Comparison of ENCODE assay signal across 10 cellular contexts in the genomic region with DNA sequence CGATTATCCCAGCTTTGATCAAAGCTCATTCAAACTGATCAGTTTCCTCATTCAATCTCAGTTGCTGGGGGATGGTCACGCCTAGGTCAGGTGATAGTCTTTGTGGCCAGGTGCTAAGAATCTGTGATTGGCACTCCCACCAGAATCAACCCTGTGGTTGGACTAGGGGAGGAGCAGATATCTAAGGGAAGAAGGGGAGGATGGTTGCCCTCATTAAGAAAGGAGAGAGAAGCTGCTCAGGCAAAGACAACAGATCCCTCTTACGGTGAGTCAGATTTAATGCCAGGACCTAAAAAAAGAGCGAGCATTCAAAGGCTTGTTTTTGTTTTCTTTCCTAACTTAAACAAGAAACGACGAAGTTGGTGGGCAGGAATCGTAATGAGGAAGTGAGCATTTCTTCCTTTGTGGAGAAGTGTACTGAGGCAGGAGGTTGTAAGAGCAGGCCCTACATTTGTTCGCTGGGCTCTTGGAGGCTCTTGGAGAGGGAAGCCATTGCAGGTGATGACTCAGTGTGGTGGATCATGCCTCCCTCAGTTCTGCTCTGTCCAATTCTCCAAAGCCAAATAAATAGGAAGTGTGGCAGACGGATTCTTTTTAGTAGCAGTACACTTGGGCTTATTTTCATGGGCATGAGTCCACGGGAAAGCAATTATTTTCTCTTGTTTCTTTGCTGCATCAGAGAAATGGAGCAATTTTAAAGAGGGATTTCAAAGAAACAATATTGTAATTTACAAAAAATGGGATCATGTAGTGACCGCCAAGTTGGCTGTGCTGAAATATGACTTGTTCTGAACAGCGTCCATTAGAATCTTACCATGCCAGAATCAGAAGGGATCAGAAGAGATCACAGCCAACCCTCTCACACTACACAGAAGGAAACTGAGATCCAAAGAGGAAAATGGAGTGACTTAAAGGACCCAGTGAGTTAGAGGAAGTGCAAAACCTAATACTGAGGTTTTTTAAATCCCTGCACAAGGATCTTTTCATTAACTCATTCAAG. TPM values are rescaled to one million over a fixed set of nuclear protein-coding genes. Genes with fewer than 3 reads are reported as not detected.
DNase-seq lines count a peak whose midpoint lies in the region; ATAC-seq and TF ChIP-seq lines count a peak whose summit lies in the region.
"Had no signal": no experiment of that assay in that cellular context is flagged by ENCODE, and none has a peak within 500 bp of the region (broad histone marks: within the 10 kb centered on the region; RNA-seq: fewer than 3 reads in every experiment).

No MANE protein-coding gene starts in this region.

- CTCF ChIA-PET in SK-N-SH (lab: Yijun Ruan, JAX), result no interaction called here

- no peaks in the 10 kb centered on the region for H3K79me2 ChIP-seq in SK-N-SH (ENCODE audit: insufficient read depth)

- H3K4me1 ChIP-seq in SK-N-SH (ENCODE audit: control insufficient read depth in 1 of 2, insufficient read depth in 2 of 2, low read depth in 1 of 2, low read length in 1 of 2), result no peaks in the 10 kb centered on the region
- H3K4me1 ChIP-seq in right cardiac atrium (ENCODE audit: control insufficient read depth, insufficient read depth, low read length), result no peaks in the 10 kb centered on the region
- peaks cover 9% of the 10 kb centered on the region for H3K4me1 ChIP-seq in testis

- no peak overlapping the region for H3K9ac ChIP-seq in SK-N-SH

- no peaks in the 10 kb centered on the region for H3K27me3 ChIP-seq in SK-N-SH (ENCODE audit: insufficient read depth)
- no peaks in the 10 kb centered on the region for H3K27me3 ChIP-seq in right cardiac atrium (ENCODE audit: control insufficient read depth, insufficient read depth)
- no peaks in the 10 kb centered on the region for H3K27me3 ChIP-seq in testis
- H3K27me3 ChIP-seq: tibial nerve had no signal

- H3K9me2 ChIP-seq in SK-N-SH, result no peaks in the 10 kb centered on the region

- H3K36me3 ChIP-seq in SK-N-SH (replicated peaks in 1 of 2; ENCODE audit: control insufficient read depth in 1 of 2, insufficient read depth in 2 of 2, low read length in 1 of 2) (no peaks in the 10 kb centered on the region), testis (ENCODE audit: low read depth, missing control alignments) (no peaks in the 10 kb centered on the region)
- H3K36me3 ChIP-seq: tibial nerve had no signal

- H2AFZ ChIP-seq in SK-N-SH (ENCODE audit: low read depth), result peak overlapping the region; percentile 12; the same call in 1 of the 2 replicates

- no peak for ATAC-seq in SK-N-SH treated with all-trans-retinoic acid at 6 μM for 48 hours
- peak; percentile 74 to 80 for ATAC-seq in right cardiac atrium
- no peak for ATAC-seq in HG03039 (IDR thresholded peaks at IDR 0.05; ENCODE audit: unreplicated experiment)
- no peak for ATAC-seq in HG02981 (IDR thresholded peaks at IDR 0.05; ENCODE audit: unreplicated experiment)

- no peak for TF ChIP-seq EP300 in SK-N-SH (IDR thresholded peaks at IDR 0.05; ENCODE audit: borderline replicate concordance in 1 of 2, low read depth in 1 of 2, low read length in 1 of 2)

- no peak for TF ChIP-seq RAD21 in SK-N-SH (IDR thresholded peaks at IDR 0.05; ENCODE audit: low read length)

- H4K20me1 ChIP-seq in SK-N-SH (ENCODE audit: insufficient read depth), result no peaks in the 10 kb centered on the region

- H3K27ac ChIP-seq in SK-N-SH (ENCODE audit: low read depth in 2 of 2, low read length in 1 of 2) (peak overlapping the region in 1 of 2 experiments; percentile 47; a peak in 2 of 4 replicates), right cardiac atrium (ENCODE audit: low read length) (peak overlapping the region; percentile 17), testis (no peak overlapping the region)
- H3K27ac ChIP-seq: 22Rv1 had no signal

- intact Hi-C loops in right cardiac atrium (cut with DNase I) (no loop called here), testis (cut with DNase I; ENCODE audit: low total_unique reads) (no loop called here)

- TF ChIP-seq POLR2A in testis (IDR thresholded peaks at IDR 0.05), result no peak

- POLR2A ChIA-PET in SK-N-SH (lab: Yijun Ruan, JAX), result no interaction called here

- no peak for TF ChIP-seq CTCF in SK-N-SH (IDR thresholded peaks at IDR 0.05)
- no peak for TF ChIP-seq CTCF in testis (IDR thresholded peaks at IDR 0.05)

- peak overlapping the region; percentile 17; the same call in 1 of the 2 replicates for H3K4me2 ChIP-seq in SK-N-SH

- WGBS in SK-N-SH (ENCODE audit: low lambda C conversion rate), result 61% methylated on average over 12 of the region's 12 CpGs
- WGBS in right cardiac atrium, result 60% methylated on average over 12 of the region's 12 CpGs
- WGBS in testis, 2 donors, result 57 to 59% methylated on average over 12 of the region's 12 CpGs

- H3K9me3 ChIP-seq in SK-N-SH (no peaks in the 10 kb centered on the region), right cardiac atrium (ENCODE audit: control insufficient read depth, low read length) (no peaks in the 10 kb centered on the region), testis (no peaks in the 10 kb centered on the region)
- H3K9me3 ChIP-seq: tibial nerve had no signal

- DNase-seq in SK-N-SH (no peak), amniotic epithelial cell (ENCODE audit: low read depth) (peak; percentile 59), right cardiac atrium (no peak), testis (peak; percentile 22), iPS-NIHi7 (ENCODE audit: extremely low spot score) (no peak)

- peaks cover 5% of the 10 kb centered on the region for H3F3A ChIP-seq in SK-N-SH (replicated peaks; ENCODE audit: insufficient read depth)

- H3K4me3 ChIP-seq in SK-N-SH (ENCODE audit: low read depth in 2 of 2, low read length in 1 of 2) (no peak overlapping the region), right cardiac atrium (ENCODE audit: low read length) (no peak overlapping the region), testis (no peak overlapping the region)
- H3K4me3 ChIP-seq: tibial nerve had no signal

TF ChIP-seq in SK-N-SH, 30 proteins besides CTCF, POLR2A, EP300 and RAD21 (continues in another document):
- no peak for TF ChIP-seq NRF1 (IDR thresholded peaks at IDR 0.05; ENCODE audit: low read depth, low read length)
- TF ChIP-seq JUND (IDR thresholded peaks at IDR 0.05), result 0 out of 2 replicates have a peak, but pooled peaks have one; percentile 30
- peak; percentile 51; the same call in 1 of the 2 replicates for TF ChIP-seq FOSL2 (IDR thresholded peaks at IDR 0.05; ENCODE audit: borderline replicate concordance, low read depth)
- 0 out of 2 replicates have a peak, but pooled peaks have one; percentile 31 for TF ChIP-seq YY1 (IDR thresholded peaks at IDR 0.05; ENCODE audit: low read depth)
- no peak for TF ChIP-seq TEAD4 (IDR thresholded peaks at IDR 0.05; ENCODE audit: borderline replicate concordance, insufficient read depth)
- no peak for TF ChIP-seq POLR2AphosphoS5 (IDR thresholded peaks at IDR 0.05; ENCODE audit: low read depth, low read length)
- no peak for TF ChIP-seq IRF3 (IDR thresholded peaks at IDR 0.05; ENCODE audit: low read depth, low read length)

TF ChIP-seq in SK-N-SH treated with all-trans-retinoic acid at 6 μM for 48 hours, 23 proteins besides CTCF, POLR2A, EP300 and RAD21:
- TF ChIP-seq ESRRG (CRISPR knock-in tag; IDR thresholded peaks at IDR 0.05), result no peak
- TF ChIP-seq, protein P1, sequence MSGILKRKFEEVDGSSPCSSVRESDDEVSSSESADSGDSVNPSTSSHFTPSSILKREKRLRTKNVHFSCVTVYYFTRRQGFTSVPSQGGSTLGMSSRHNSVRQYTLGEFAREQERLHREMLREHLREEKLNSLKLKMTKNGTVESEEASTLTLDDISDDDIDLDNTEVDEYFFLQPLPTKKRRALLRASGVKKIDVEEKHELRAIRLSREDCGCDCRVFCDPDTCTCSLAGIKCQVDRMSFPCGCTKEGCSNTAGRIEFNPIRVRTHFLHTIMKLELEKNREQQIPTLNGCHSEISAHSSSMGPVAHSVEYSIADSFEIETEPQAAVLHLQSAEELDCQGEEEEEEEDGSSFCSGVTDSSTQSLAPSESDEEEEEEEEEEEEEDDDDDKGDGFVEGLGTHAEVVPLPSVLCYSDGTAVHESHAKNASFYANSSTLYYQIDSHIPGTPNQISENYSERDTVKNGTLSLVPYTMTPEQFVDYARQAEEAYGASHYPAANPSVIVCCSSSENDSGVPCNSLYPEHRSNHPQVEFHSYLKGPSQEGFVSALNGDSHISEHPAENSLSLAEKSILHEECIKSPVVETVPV (CRISPR knock-in tag; IDR thresholded peaks at IDR 0.05), result no peak
- no peak for TF ChIP-seq RARB (CRISPR knock-in tag; IDR thresholded peaks at IDR 0.05)
- no peak for TF ChIP-seq OSR1 (CRISPR knock-in tag; IDR thresholded peaks at IDR 0.05)
- TF ChIP-seq, protein P2, sequence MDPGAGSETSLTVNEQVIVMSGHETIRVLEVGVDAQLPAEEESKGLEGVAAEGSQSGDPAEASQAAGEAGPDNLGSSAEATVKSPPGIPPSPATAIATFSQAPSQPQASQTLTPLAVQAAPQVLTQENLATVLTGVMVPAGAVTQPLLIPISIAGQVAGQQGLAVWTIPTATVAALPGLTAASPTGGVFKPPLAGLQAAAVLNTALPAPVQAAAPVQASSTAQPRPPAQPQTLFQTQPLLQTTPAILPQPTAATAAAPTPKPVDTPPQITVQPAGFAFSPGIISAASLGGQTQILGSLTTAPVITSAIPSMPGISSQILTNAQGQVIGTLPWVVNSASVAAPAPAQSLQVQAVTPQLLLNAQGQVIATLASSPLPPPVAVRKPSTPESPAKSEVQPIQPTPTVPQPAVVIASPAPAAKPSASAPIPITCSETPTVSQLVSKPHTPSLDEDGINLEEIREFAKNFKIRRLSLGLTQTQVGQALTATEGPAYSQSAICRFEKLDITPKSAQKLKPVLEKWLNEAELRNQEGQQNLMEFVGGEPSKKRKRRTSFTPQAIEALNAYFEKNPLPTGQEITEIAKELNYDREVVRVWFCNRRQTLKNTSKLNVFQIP (CRISPR knock-in tag; IDR thresholded peaks at IDR 0.05; ENCODE audit: borderline replicate concordance, low read depth), result no peak
- TF ChIP-seq TOX (CRISPR knock-in tag; IDR thresholded peaks at IDR 0.05; ENCODE audit: borderline replicate concordance), result no peak
- no peak for TF ChIP-seq ZNF70 (CRISPR knock-in tag; IDR thresholded peaks at IDR 0.05)
- TF ChIP-seq ZNF565 (CRISPR knock-in tag; conservative IDR thresholded peaks at IDR 0.05; ENCODE audit: low read depth), result no peak
- TF ChIP-seq ZC3H10 (CRISPR knock-in tag; IDR thresholded peaks at IDR 0.05), result no peak
- no peak for TF ChIP-seq GLIS3 (CRISPR knock-in tag; IDR thresholded peaks at IDR 0.05)

RNA-seq across cellular contexts. Expression of gene TGFBR1, which starts 18.7 kb away (rescaled TPM):
- polyA plus RNA-seq in SK-N-SH (2012; rRNA removed) (15.3 and 28.7 TPM in 2 replicates), right cardiac atrium (4.3 TPM), testis (ENCODE audit: insufficient read depth, low read depth, low replicate concordance) (30.8 TPM)
- polyA plus RNA-seq in SK-N-SH (2012; cell fraction: cytosol; rRNA removed), result 15.7 and 16.6 TPM in 2 replicates
- 5.2 and 11.8 TPM in 2 replicates for polyA plus RNA-seq in SK-N-SH (2012; cell fraction: nucleus; rRNA removed)
- total RNA-seq in right cardiac atrium (10 to 100 TPM; 13.3 to 25.8 (median 15.0) TPM), testis (10 to 100 TPM; 20.9 to 28.7 TPM)

Comparison
In these comparisons a context has a peak if more than half of its experiments do, and no peak if none do; other contexts are left out.
1. DNase-seq: peak in amniotic epithelial cell (single experiment) and testis (single experiment); none in SK-N-SH (single experiment), right cardiac atrium (0 of 3) and iPS-NIHi7 (single experiment).
2. ATAC-seq: peak in right cardiac atrium (2 of 2); none in SK-N-SH treated with all-trans-retinoic acid at 6 μM for 48 hours (single experiment), HG03039 (single experiment) and HG02981 (single experiment).